In genomic region chr9:20357207-20357503, GRCh38 we compare ENCODE assay signal across 13 cellular contexts.
DNase-seq lines count a peak whose midpoint lies in the region; ATAC-seq, FAIRE-seq and TF ChIP-seq lines count a peak whose summit lies in the region.
"Had no signal": no experiment of that assay in that cellular context is flagged by ENCODE, and none has a peak within 500 bp of the region (broad histone marks: within the 10 kb centered on the region; RNA-seq: fewer than 3 reads in every experiment).

No MANE protein-coding gene starts in this region.

- no peak overlapping the region for H3K4me3 Mint-ChIP-seq in activated CD8-positive, alpha-beta T cell treated with anti-CD3 and anti-CD28 coated beads, Interleukin-2, amount 10 ng/mL, durations not matched to agents 7 days and 5 days
- H3K4me3 Mint-ChIP-seq in activated CD8-positive, alpha-beta T cell treated with anti-CD3 and anti-CD28 coated beads for 36 hours, result no peak overlapping the region
- no peak overlapping the region for H3K4me3 Mint-ChIP-seq in activated T-helper 2 cell treated with anti-CD3 and anti-CD28 coated beads, Interferon-gamma antibody, Interleukin-2, Interleukin-4, amounts not matched to agents 10 μg/mL and 5 μg/mL and 100 μg/mL, durations not matched to agents 14 hours and 24 hours and 36 hours (ENCODE audit: low read depth)

- H3K27ac ChIP-seq in VCaP (peak overlapping the region; percentile 77), hepatocyte (peak overlapping the region; percentile 56), gastrocnemius medialis (peak overlapping the region in 3 of 4 donors; percentile 32 to 60 (median 42))

- FAIRE-seq in urothelium cell line (lab: Jason Lieb, UNC), result no peak
- FAIRE-seq: A204.1 had no signal

- no peaks in the 10 kb centered on the region for H3K27me3 Mint-ChIP-seq in activated CD8-positive, alpha-beta T cell treated with anti-CD3 and anti-CD28 coated beads, Interleukin-2, amount 10 ng/mL, durations not matched to agents 7 days and 5 days (ENCODE audit: low read depth)
- H3K27me3 Mint-ChIP-seq in activated CD8-positive, alpha-beta T cell treated with anti-CD3 and anti-CD28 coated beads for 36 hours, result no peaks in the 10 kb centered on the region
- no peaks in the 10 kb centered on the region for H3K27me3 Mint-ChIP-seq in activated T-helper 2 cell treated with anti-CD3 and anti-CD28 coated beads, Interferon-gamma antibody, Interleukin-2, Interleukin-4, amounts not matched to agents 10 μg/mL and 5 μg/mL and 100 μg/mL, durations not matched to agents 14 hours and 24 hours and 36 hours (ENCODE audit: low read depth)

- no peaks in the 10 kb centered on the region for H3K9me2 ChIP-seq in hepatocyte (replicated peaks; ENCODE audit: insufficient read depth)

- ATAC-seq in activated CD8-positive, alpha-beta T cell treated with anti-CD3 and anti-CD28 coated beads, Interleukin-2, amount 10 ng/mL, durations not matched to agents 7 days and 5 days, result no peak
- ATAC-seq in activated CD8-positive, alpha-beta T cell treated with anti-CD3 and anti-CD28 coated beads for 36 hours, result no peak
- no peak for ATAC-seq in gastrocnemius medialis
- ATAC-seq: Panc1 had no signal

- H3K27me3 ChIP-seq in hepatocyte, result no peaks in the 10 kb centered on the region
- H3K27me3 ChIP-seq in gastrocnemius medialis, result no peaks in the 10 kb centered on the region

- no peaks in the 10 kb centered on the region for H3K9me3 Mint-ChIP-seq in activated CD8-positive, alpha-beta T cell treated with anti-CD3 and anti-CD28 coated beads, Interleukin-2, amount 10 ng/mL, durations not matched to agents 7 days and 5 days (ENCODE audit: insufficient read depth)
- no peaks in the 10 kb centered on the region for H3K9me3 Mint-ChIP-seq in activated CD8-positive, alpha-beta T cell treated with anti-CD3 and anti-CD28 coated beads for 36 hours
- H3K9me3 Mint-ChIP-seq in activated T-helper 2 cell treated with anti-CD3 and anti-CD28 coated beads, Interferon-gamma antibody, Interleukin-2, Interleukin-4, amounts not matched to agents 10 μg/mL and 5 μg/mL and 100 μg/mL, durations not matched to agents 14 hours and 24 hours and 36 hours, result no peaks in the 10 kb centered on the region

- no peak overlapping the region for H2AFZ ChIP-seq in hepatocyte

- H3K9me3 ChIP-seq in hepatocyte (ENCODE audit: low read depth), result no peaks in the 10 kb centered on the region
- H3K9me3 ChIP-seq in gastrocnemius medialis, result no peaks in the 10 kb centered on the region

- CTCF ChIA-PET in activated CD8-positive, alpha-beta T cell treated with anti-CD3 and anti-CD28 coated beads, Interleukin-2, amount 10 ng/mL, durations not matched to agents 7 days and 5 days (lab: Charles Lee), result interaction anchor here (0.8 to 2.2 kb wide), 12 partner anchors 19 to 585 kb away, joined by 3 to 16 read pairs (median 3); partner anchors contain the start of gene MLLT3
- CTCF ChIA-PET in activated CD8-positive, alpha-beta T cell treated with anti-CD3 and anti-CD28 coated beads for 36 hours (lab: Charles Lee), result interaction anchor here (0.8 to 3.6 kb wide), 18 partner anchors 9 to 748 kb away, joined by 3 to 14 read pairs (median 4); partner anchors contain the start of genes FOCAD and MLLT3

- in situ Hi-C loops in gastrocnemius medialis (cut with MboI; ENCODE audit: low sequenced_read_pairs in 4 of 4), result loop anchor here (5.0 to 25.0 kb wide), 8 partner anchors 255 to 755 kb away; partner anchors contain the start of genes MLLT3 (in 3 of the 4) and FOCAD (in 1 of the 4)

- peak overlapping the region; percentile 77 for H3K27ac Mint-ChIP-seq in activated CD8-positive, alpha-beta T cell treated with anti-CD3 and anti-CD28 coated beads, Interleukin-2, amount 10 ng/mL, durations not matched to agents 7 days and 5 days
- no peak overlapping the region for H3K27ac Mint-ChIP-seq in activated CD8-positive, alpha-beta T cell treated with anti-CD3 and anti-CD28 coated beads for 36 hours
- no peak overlapping the region for H3K27ac Mint-ChIP-seq in activated T-helper 2 cell treated with anti-CD3 and anti-CD28 coated beads, Interferon-gamma antibody, Interleukin-2, Interleukin-4, amounts not matched to agents 10 μg/mL and 5 μg/mL and 100 μg/mL, durations not matched to agents 14 hours and 24 hours and 36 hours

- 27% methylated on average over 2 of the region's 2 CpGs for WGBS in hepatocyte (ENCODE audit: low lambda C conversion rate, missing lambda C conversion rate)

- intact Hi-C loops in activated CD8-positive, alpha-beta T cell treated with anti-CD3 and anti-CD28 coated beads for 36 hours (cut with micrococcal nuclease), result loop anchor here (2.0 to 10.0 kb wide), 3 partner anchors 430 to 758 kb away; no protein-coding TSS in a partner anchor
- intact Hi-C loops in gastrocnemius medialis (cut with DNase I; ENCODE audit: low total_unique reads), result loop anchor here (2.0 to 10.0 kb wide), 3 partner anchors 120 to 738 kb away; partner anchors contain the start of gene FOCAD
- intact Hi-C loops in activated T-helper 2 cell treated with anti-CD3 and anti-CD28 coated beads, Interferon-gamma antibody, Interleukin-2, Interleukin-4, amounts not matched to agents 10 μg/mL and 5 μg/mL and 100 μg/mL, durations not matched to agents 14 hours and 24 hours and 36 hours (cut with micrococcal nuclease), result loop anchor here (1.0 to 5.0 kb wide), 8 partner anchors 35 to 755 kb away; no protein-coding TSS in a partner anchor

- peaks cover 86% of the 10 kb centered on the region for H3K36me3 Mint-ChIP-seq in activated CD8-positive, alpha-beta T cell treated with anti-CD3 and anti-CD28 coated beads, Interleukin-2, amount 10 ng/mL, durations not matched to agents 7 days and 5 days (ENCODE audit: low read depth)
- peaks cover 43% of the 10 kb centered on the region for H3K36me3 Mint-ChIP-seq in activated CD8-positive, alpha-beta T cell treated with anti-CD3 and anti-CD28 coated beads for 36 hours (ENCODE audit: low read depth)
- peaks cover 63% of the 10 kb centered on the region for H3K36me3 Mint-ChIP-seq in activated T-helper 2 cell treated with anti-CD3 and anti-CD28 coated beads, Interferon-gamma antibody, Interleukin-2, Interleukin-4, amounts not matched to agents 10 μg/mL and 5 μg/mL and 100 μg/mL, durations not matched to agents 14 hours and 24 hours and 36 hours (ENCODE audit: low read depth)

- POLR2A ChIA-PET in activated CD8-positive, alpha-beta T cell treated with anti-CD3 and anti-CD28 coated beads, Interleukin-2, amount 10 ng/mL, durations not matched to agents 7 days and 5 days (lab: Charles Lee), result interaction anchor here (1.5 kb wide), 1 partner anchor 265 kb away, joined by 7 read pairs; the partner anchor contains the start of gene MLLT3
- POLR2A ChIA-PET in activated CD8-positive, alpha-beta T cell treated with anti-CD3 and anti-CD28 coated beads for 36 hours (lab: Charles Lee), result interaction anchor here (0.6 to 1.6 kb wide), 4 partner anchors 84 to 465 kb away, joined by 3 to 4 read pairs (median 3); partner anchors contain the start of gene MLLT3

- H4K20me1 ChIP-seq in hepatocyte (ENCODE audit: insufficient read depth, poor library complexity, severe bottlenecking), result no peaks in the 10 kb centered on the region

- H3K79me2 ChIP-seq in hepatocyte, result no peaks in the 10 kb centered on the region

- peak overlapping the region; percentile 71 for H3K4me2 ChIP-seq in hepatocyte

- no peak for DNase-seq in activated CD8-positive, alpha-beta T cell treated with anti-CD3 and anti-CD28 coated beads, Interleukin-2, amount 10 ng/mL, durations not matched to agents 7 days and 5 days
- no peak for DNase-seq in activated CD8-positive, alpha-beta T cell treated with anti-CD3 and anti-CD28 coated beads for 36 hours
- DNase-seq in hepatocyte (ENCODE audit: low spot score) (no peak), gastrocnemius medialis (no peak), urothelium cell line (ENCODE audit: low spot score) (no peak), RKO (ENCODE audit: low spot score) (no peak)
- DNase-seq in activated T-helper 2 cell treated with anti-CD3 and anti-CD28 coated beads, Interferon-gamma antibody, Interleukin-2, Interleukin-4, amounts not matched to agents 10 μg/mL and 5 μg/mL and 100 μg/mL, durations not matched to agents 14 hours and 24 hours and 36 hours (ENCODE audit: low spot score), result no peak
- DNase-seq: DMS79 treated with DMSO at 0.1 percent for 48 hours, NCI-H2171 treated with DMSO at 0.1 percent for 48 hours, T-helper 9 cell had no signal

- no peak for TF ChIP-seq CTCF in activated CD8-positive, alpha-beta T cell treated with anti-CD3 and anti-CD28 coated beads for 36 hours (IDR thresholded peaks at IDR 0.05)
- TF ChIP-seq CTCF in VCaP (conservative IDR thresholded peaks at IDR 0.05), result no peak
- TF ChIP-seq CTCF in hepatocyte (IDR thresholded peaks at IDR 0.05; ENCODE audit: poor library complexity), result no peak
- no peak for TF ChIP-seq CTCF in gastrocnemius medialis (IDR thresholded peaks at IDR 0.05 in 4 of 5, conservative IDR thresholded peaks at IDR 0.05 in 1 of 5)

- H3K4me1 Mint-ChIP-seq in activated CD8-positive, alpha-beta T cell treated with anti-CD3 and anti-CD28 coated beads, Interleukin-2, amount 10 ng/mL, durations not matched to agents 7 days and 5 days (ENCODE audit: low read depth), result peaks cover 87% of the 10 kb centered on the region
- peaks cover 73% of the 10 kb centered on the region for H3K4me1 Mint-ChIP-seq in activated CD8-positive, alpha-beta T cell treated with anti-CD3 and anti-CD28 coated beads for 36 hours (ENCODE audit: low read depth)
- H3K4me1 Mint-ChIP-seq in activated T-helper 2 cell treated with anti-CD3 and anti-CD28 coated beads, Interferon-gamma antibody, Interleukin-2, Interleukin-4, amounts not matched to agents 10 μg/mL and 5 μg/mL and 100 μg/mL, durations not matched to agents 14 hours and 24 hours and 36 hours (ENCODE audit: low read depth), result peaks cover 51% of the 10 kb centered on the region

- peaks cover 33% of the 10 kb centered on the region for H3K4me1 ChIP-seq in hepatocyte (ENCODE audit: insufficient read depth)
- H3K4me1 ChIP-seq in gastrocnemius medialis, result peaks cover 27 to 49% of the 10 kb centered on the region in 2 donors

- H3K36me3 ChIP-seq in hepatocyte (replicated peaks; ENCODE audit: insufficient read depth, low read depth) (no peaks in the 10 kb centered on the region), gastrocnemius medialis (no peaks in the 10 kb centered on the region)

- H3K4me3 ChIP-seq in hepatocyte (no peak overlapping the region), gastrocnemius medialis (no peak overlapping the region)

- no peak for TF ChIP-seq POLR2A in gastrocnemius medialis (IDR thresholded peaks at IDR 0.05)
